In genomic region chr10:120804020-120804419, GRCh38 we compare ENCODE assay signal across 28 cellular contexts.
"Had no signal": no experiment of that assay in that cellular context is flagged by ENCODE, and none has a peak within 500 bp of the region (broad histone marks: within the 10 kb centered on the region; RNA-seq: fewer than 3 reads in every experiment).

No MANE protein-coding gene starts in this region.

- FAIRE-seq: astrocyte had no signal

- DNase-seq: activated CD4-positive, alpha-beta T cell treated with anti-CD3 and anti-CD28 coated beads, Interleukin-2, amount 10 ng/mL, durations not matched to agents 24 days and 14 days; activated CD4-positive, alpha-beta T cell treated with anti-CD3 and anti-CD28 coated beads, Interleukin-2, amount 50 U/mL, for 48 hours; activated CD4-positive, CD25-positive, alpha-beta regulatory T cell treated with anti-CD3 and anti-CD28 coated beads, Interleukin-2, amount 50 U/mL, for 72 hours; activated CD8-positive, alpha-beta memory T cell treated with anti-CD3 and anti-CD28 coated beads, Interleukin-2, amount 10 ng/mL, durations not matched to agents 7 days and 5 days; activated gamma-delta T cell; activated naive CD4-positive, alpha-beta T cell treated with anti-CD3 and anti-CD28 coated beads for 36 hours; activated T-cell treated with anti-CD3 and anti-CD28 coated beads, Interleukin-2, amount 50 U/mL, for 4 hours; amygdala; cortex of kidney; Kasumi-1; KBM-7; NCI-H1105 treated with DMSO at 0.1 percent for 48 hours; NCI-H146; NCI-H187 treated with DMSO at 0.1 percent for 48 hours; NCI-H2081 treated with DMSO at 0.1 percent for 48 hours; NCI-H2171; NCI-H2227 treated with DMSO at 0.1 percent for 48 hours; NCI-H446 treated with DMSO at 0.1 percent for 48 hours; NCI-H69; NK-92 treated with Interleukin-12 subunit alpha and Interleukin-12 subunit beta, amount 100 ng/mL, for 24 hours; SJCRH30; SK-N-SH had no signal

- H3K27ac Mint-ChIP-seq: activated CD4-positive, alpha-beta T cell treated with anti-CD3 and anti-CD28 coated beads, Interleukin-2, amount 10 ng/mL, durations not matched to agents 24 days and 14 days; activated CD8-positive, alpha-beta memory T cell treated with anti-CD3 and anti-CD28 coated beads, Interleukin-2, amount 10 ng/mL, durations not matched to agents 7 days and 5 days; activated naive CD4-positive, alpha-beta T cell treated with anti-CD3 and anti-CD28 coated beads for 36 hours; activated naive CD8-positive, alpha-beta T cell; T-helper 1 cell treated with Interleukin-12 subunit alpha and Interleukin-12 subunit beta and Interleukin-4 antibody, amounts not matched to agents 30 μg/mL and 1 μg/mL, for 36 hours; WTC11 had no signal

- H3K36me3 Mint-ChIP-seq: activated CD8-positive, alpha-beta memory T cell treated with anti-CD3 and anti-CD28 coated beads, Interleukin-2, amount 10 ng/mL, durations not matched to agents 7 days and 5 days; activated naive CD8-positive, alpha-beta T cell; brain; WTC11 had no signal

- H3K4me1 Mint-ChIP-seq: activated CD4-positive, alpha-beta T cell treated with anti-CD3 and anti-CD28 coated beads, Interleukin-2, amount 10 ng/mL, durations not matched to agents 24 days and 14 days; activated CD8-positive, alpha-beta memory T cell treated with anti-CD3 and anti-CD28 coated beads, Interleukin-2, amount 10 ng/mL, durations not matched to agents 7 days and 5 days; brain; central memory CD8-positive, alpha-beta T cell had no signal

- ATAC-seq: activated CD8-positive, alpha-beta memory T cell treated with anti-CD3 and anti-CD28 coated beads, Interleukin-2, amount 10 ng/mL, durations not matched to agents 7 days and 5 days; activated T-cell treated with anti-CD3 and anti-CD28 coated beads, Interleukin-2, amount 50 U/mL, for 4 hours; WTC11 had no signal

- H3K27me3 Mint-ChIP-seq: activated CD8-positive, alpha-beta memory T cell treated with anti-CD3 and anti-CD28 coated beads, Interleukin-2, amount 10 ng/mL, durations not matched to agents 7 days and 5 days; activated naive CD8-positive, alpha-beta T cell had no signal

- H3K4me3 Mint-ChIP-seq: activated CD4-positive, alpha-beta T cell treated with anti-CD3 and anti-CD28 coated beads, Interleukin-2, amount 10 ng/mL, durations not matched to agents 24 days and 14 days; activated CD8-positive, alpha-beta memory T cell treated with anti-CD3 and anti-CD28 coated beads, Interleukin-2, amount 10 ng/mL, durations not matched to agents 7 days and 5 days; activated naive CD4-positive, alpha-beta T cell treated with anti-CD3 and anti-CD28 coated beads for 36 hours; activated naive CD8-positive, alpha-beta T cell; activated T-cell treated with anti-CD3 and anti-CD28 coated beads, Interleukin-2, amount 50 U/mL, for 4 hours; brain; central memory CD8-positive, alpha-beta T cell; T-helper 1 cell treated with Interleukin-12 subunit alpha and Interleukin-12 subunit beta and Interleukin-4 antibody, amounts not matched to agents 30 μg/mL and 1 μg/mL, for 36 hours; WTC11 had no signal

- H3K9me3 Mint-ChIP-seq: activated CD4-positive, alpha-beta T cell treated with anti-CD3 and anti-CD28 coated beads, Interleukin-2, amount 10 ng/mL, durations not matched to agents 24 days and 14 days; activated naive CD4-positive, alpha-beta T cell treated with anti-CD3 and anti-CD28 coated beads for 36 hours; activated T-cell treated with anti-CD3 and anti-CD28 coated beads, Interleukin-2, amount 50 U/mL, for 4 hours; brain; central memory CD8-positive, alpha-beta T cell; T-helper 1 cell treated with Interleukin-12 subunit alpha and Interleukin-12 subunit beta and Interleukin-4 antibody, amounts not matched to agents 30 μg/mL and 1 μg/mL, for 36 hours had no signal
